8 cellular contexts compared by ENCODE assay signal in genomic region chrX:56764153-56764974, GRCh38. TPM values are rescaled to one million over a fixed set of nuclear protein-coding genes. Genes with fewer than 3 reads are reported as not detected.
A peak's percentile ranks its signal among the peaks of the same experiment; 100 is the strongest.
DNase-seq lines count a peak whose midpoint lies in the region; ATAC-seq, FAIRE-seq and TF ChIP-seq lines count a peak whose summit lies in the region.

No MANE protein-coding gene starts in this region.

- DNase-seq in MCF 10A (ENCODE audit: unreplicated experiment) (peak; percentile 88), kidney (peak; percentile 91), NCI-H82 treated with DMSO at 0.1 percent for 48 hours (lab: John Stamatoyannopoulos, UW; ENCODE audit: unreplicated experiment) (no peak), DMS 273 treated with DMSO at 0.1 percent for 48 hours (lab: John Stamatoyannopoulos, UW) (no peak)
- peak; percentile 48 to 72 for DNase-seq in stimulated activated CD4-positive, alpha-beta T cell treated with anti-CD3 and anti-CD28 coated beads, Interleukin-2, amount 100 ng/mL, for 48 hours

- H3K9me3 ChIP-seq in kidney (ENCODE audit: control insufficient read depth in 1 of 2, low read length in 2 of 2), result no peaks in the 10 kb centered on the region

- peak; percentile 86 for FAIRE-seq in kidney (lab: Jason Lieb, UNC)

- no peaks in the 10 kb centered on the region for H3K36me3 ChIP-seq in kidney (ENCODE audit: control insufficient read depth in 1 of 2, insufficient read depth in 2 of 2, low read length in 2 of 2)

- peaks cover 36% of the 10 kb centered on the region for H3K27me3 Mint-ChIP-seq in MCF 10A (ENCODE audit: insufficient read depth, unreplicated experiment)

- peak; percentile 38 for ATAC-seq in GM18520 (IDR thresholded peaks at IDR 0.05; ENCODE audit: unreplicated experiment)
- ATAC-seq in HG02973 (IDR thresholded peaks at IDR 0.05; ENCODE audit: unreplicated experiment), result peak; percentile 57
- ATAC-seq in SK-N-SH treated with all-trans-retinoic acid at 6 μM for 48 hours, result peak; percentile 56

- H3K27ac ChIP-seq in kidney (ENCODE audit: low read depth in 2 of 2, low read length in 2 of 2), result no peak overlapping the region

- H3K9ac ChIP-seq in kidney (ENCODE audit: low read length in 2 of 2), result no peak overlapping the region

- intact Hi-C loops in MCF 10A (cut with micrococcal nuclease) (no loop called here), kidney (cut with DNase I) (no loop called here)

- H3K36me3 Mint-ChIP-seq in MCF 10A (ENCODE audit: insufficient read depth, unreplicated experiment), result peaks cover 20% of the 10 kb centered on the region

- CTCF ChIA-PET in MCF 10A (lab: Yijun Ruan, JAX), result interaction anchor here (0.6 to 2.7 kb wide), 10 partner anchors 23 to 1169 kb away, joined by 3 to 14 read pairs (median 4); no protein-coding TSS in a partner anchor

- POLR2A ChIA-PET in MCF 10A (lab: Yijun Ruan, JAX), result interaction anchor here (1.0 to 1.1 kb wide), 2 partner anchors 39 to 214 kb away, joined by 3 to 4 read pairs; no protein-coding TSS in a partner anchor

- peaks cover 0 to 2% of the 10 kb centered on the region in 2 donors for H3K4me1 ChIP-seq in kidney (ENCODE audit: control insufficient read depth in 1 of 2, insufficient read depth in 1 of 2, low read depth in 1 of 2, low read length in 2 of 2)

- peak; percentile 71 for TF ChIP-seq CTCF in MCF 10A (IDR thresholded peaks at IDR 0.05; ENCODE audit: unreplicated experiment)
- TF ChIP-seq CTCF in kidney (IDR thresholded peaks at IDR 0.05; ENCODE audit: borderline replicate concordance, extremely low read depth, insufficient read depth), result peak; percentile 52

- H3K4me3 Mint-ChIP-seq in MCF 10A (ENCODE audit: unreplicated experiment), result peak overlapping the region; percentile 83

- peaks cover 34% of the 10 kb centered on the region for H3K4me1 Mint-ChIP-seq in MCF 10A (ENCODE audit: insufficient read depth, unreplicated experiment)

- H3K27ac Mint-ChIP-seq in MCF 10A (ENCODE audit: low read depth, unreplicated experiment), result peak overlapping the region; percentile 92

- BruUV-seq in MCF 10A (replicated peaks; lab: Mats Ljungman, UMichigan), result no TSS peak

- H3K4me3 ChIP-seq in kidney (ENCODE audit: low read length in 2 of 2), result no peak overlapping the region

- H3K9me3 Mint-ChIP-seq in MCF 10A (ENCODE audit: unreplicated experiment), result no peaks in the 10 kb centered on the region

TF ChIP-seq in SK-N-SH treated with all-trans-retinoic acid at 6 μM for 48 hours, 23 proteins besides CTCF, POLR2A, EP300 and RAD21:
- TF ChIP-seq ZNF8 (CRISPR knock-in tag; IDR thresholded peaks at IDR 0.05) (no peak), CSDC2 (CRISPR knock-in tag; IDR thresholded peaks at IDR 0.05) (no peak), ESRRG (CRISPR knock-in tag; IDR thresholded peaks at IDR 0.05) (no peak), POU6F1 (CRISPR knock-in tag; IDR thresholded peaks at IDR 0.05; ENCODE audit: borderline replicate concordance, low read depth) (no peak), ZNF565 (CRISPR knock-in tag; conservative IDR thresholded peaks at IDR 0.05; ENCODE audit: low read depth) (no peak), BACH2 (CRISPR knock-in tag; IDR thresholded peaks at IDR 0.05; ENCODE audit: borderline replicate concordance) (no peak), RARB (CRISPR knock-in tag; IDR thresholded peaks at IDR 0.05) (no peak), ZFP30 (CRISPR knock-in tag; IDR thresholded peaks at IDR 0.05) (no peak)

RNA-seq across cellular contexts. Expression of gene NBDY, which starts 35.3 kb away (rescaled TPM):
- total RNA-seq in MCF 10A (2022), result 54.0 and 66.4 TPM in 2 replicates
- total RNA-seq in kidney, result 50.8 TPM
- polyA plus RNA-seq in kidney (ENCODE audit: insufficient read depth, low read depth, low replicate concordance), result 88.7 TPM

Comparison
In these comparisons a context has a peak if more than half of its experiments do, and no peak if none do; other contexts are left out.
1. DNase-seq: peak in MCF 10A (single experiment), kidney (single experiment) and stimulated activated CD4-positive, alpha-beta T cell treated with anti-CD3 and anti-CD28 coated beads, Interleukin-2, amount 100 ng/mL, for 48 hours (2 of 2); none in NCI-H82 treated with DMSO at 0.1 percent for 48 hours (single experiment) and DMS 273 treated with DMSO at 0.1 percent for 48 hours (single experiment).
2. Peak in every context shown above with its lines, with median percentiles within 50 percentile points of each other: ATAC-seq.